In genomic region chr12:122126342-122126635, GRCh38 we compare ENCODE assay signal across 1 cellular context.
TF ChIP-seq lines count a peak whose summit lies in the region.

No MANE protein-coding gene starts in this region.

TF ChIP-seq in H1, 55 proteins besides CTCF, POLR2A, EP300 and RAD21:
- TF ChIP-seq BRCA1 (IDR thresholded peaks at IDR 0.05; ENCODE audit: low read depth, low read length) (no peak), SP1 (IDR thresholded peaks at IDR 0.05; ENCODE audit: low read depth, low read length) (no peak), KDM4A (IDR thresholded peaks at IDR 0.05; ENCODE audit: low read depth, low read length, severe bottlenecking) (no peak), TCF12 (IDR thresholded peaks at IDR 0.05; ENCODE audit: low read depth, low read length) (no peak), GTF2F1 (IDR thresholded peaks at IDR 0.05; ENCODE audit: borderline replicate concordance, low read depth, low read length) (no peak), BCL11A (IDR thresholded peaks at IDR 0.05; ENCODE audit: low read depth in 2 of 2, low read length in 2 of 2) (no peak), NANOG (IDR thresholded peaks at IDR 0.05; ENCODE audit: insufficient read depth, low read depth, low read length, poor library complexity, severe bottlenecking) (no peak), SP2 (IDR thresholded peaks at IDR 0.05; ENCODE audit: low read length) (no peak), ASH2L (IDR thresholded peaks at IDR 0.05; ENCODE audit: low read length) (no peak), POU5F1 (IDR thresholded peaks at IDR 0.05; ENCODE audit: low read depth, low read length) (no peak)
